25 cellular contexts compared by ENCODE assay signal in genomic region chr2:34161546-34161945, GRCh38.
"Had no signal": no experiment of that assay in that cellular context is flagged by ENCODE, and none has a peak within 500 bp of the region (broad histone marks: within the 10 kb centered on the region; RNA-seq: fewer than 3 reads in every experiment).

No MANE protein-coding gene starts in this region.

- DNase-seq: activated CD4-positive, alpha-beta T cell treated with anti-CD3 and anti-CD28 coated beads for 36 hours; activated CD8-positive, alpha-beta memory T cell treated with anti-CD3 and anti-CD28 coated beads, Interleukin-2, amount 10 ng/mL, durations not matched to agents 7 days and 5 days; activated CD8-positive, alpha-beta T cell treated with anti-CD3 and anti-CD28 coated beads, Interleukin-2, amount 10 ng/mL, durations not matched to agents 7 days and 5 days; activated naive CD4-positive, alpha-beta T cell; activated T-cell treated with anti-CD3 and anti-CD28 coated beads for 4 hours; activated T-cell treated with anti-CD3 and anti-CD28 coated beads, Interleukin-2, amount 50 U/mL, for 72 hours; anterior cingulate cortex; body of pancreas; cerebellar nuclear complex; colonic mucosa; effector CD8-positive, alpha-beta T cell; islet precursor cell; left cardiac atrium; mesenchymal stem cell; natural killer cell; posterior cingulate gyrus; stimulated activated CD4-positive, alpha-beta T cell treated with anti-CD3 and anti-CD28 coated beads, Interleukin-4, amount 100 ng/mL, for 24 hours; T-helper 2 cell; thyroid gland; upper lobe of left lung had no signal

- H3K36me3 ChIP-seq: cardiac muscle cell, colonic mucosa, gastroesophageal sphincter, thyroid gland, upper lobe of left lung, vagina had no signal

- H3K79me2 ChIP-seq: hepatocyte had no signal

- H3K27me3 ChIP-seq: body of pancreas, cardiac muscle cell, colonic mucosa, gastroesophageal sphincter, hepatocyte, thyroid gland, upper lobe of left lung, vagina had no signal

- H3K4me2 ChIP-seq: hepatocyte had no signal

- H3K4me1 ChIP-seq: body of pancreas, colonic mucosa, thyroid gland, upper lobe of left lung, vagina had no signal

- H3K9me3 ChIP-seq: body of pancreas, colonic mucosa, gastroesophageal sphincter, thyroid gland, upper lobe of left lung, vagina had no signal

- H3K27ac ChIP-seq: body of pancreas, cardiac muscle cell, colonic mucosa, gastroesophageal sphincter, hepatocyte, skin epidermis, thyroid gland, upper lobe of left lung, vagina had no signal

- H3K4me3 ChIP-seq: body of pancreas, cardiac muscle cell, colonic mucosa, gastroesophageal sphincter, hepatocyte, skin epidermis, thyroid gland, upper lobe of left lung, vagina had no signal

- H2AFZ ChIP-seq: hepatocyte had no signal
